In the genomic region with DNA sequence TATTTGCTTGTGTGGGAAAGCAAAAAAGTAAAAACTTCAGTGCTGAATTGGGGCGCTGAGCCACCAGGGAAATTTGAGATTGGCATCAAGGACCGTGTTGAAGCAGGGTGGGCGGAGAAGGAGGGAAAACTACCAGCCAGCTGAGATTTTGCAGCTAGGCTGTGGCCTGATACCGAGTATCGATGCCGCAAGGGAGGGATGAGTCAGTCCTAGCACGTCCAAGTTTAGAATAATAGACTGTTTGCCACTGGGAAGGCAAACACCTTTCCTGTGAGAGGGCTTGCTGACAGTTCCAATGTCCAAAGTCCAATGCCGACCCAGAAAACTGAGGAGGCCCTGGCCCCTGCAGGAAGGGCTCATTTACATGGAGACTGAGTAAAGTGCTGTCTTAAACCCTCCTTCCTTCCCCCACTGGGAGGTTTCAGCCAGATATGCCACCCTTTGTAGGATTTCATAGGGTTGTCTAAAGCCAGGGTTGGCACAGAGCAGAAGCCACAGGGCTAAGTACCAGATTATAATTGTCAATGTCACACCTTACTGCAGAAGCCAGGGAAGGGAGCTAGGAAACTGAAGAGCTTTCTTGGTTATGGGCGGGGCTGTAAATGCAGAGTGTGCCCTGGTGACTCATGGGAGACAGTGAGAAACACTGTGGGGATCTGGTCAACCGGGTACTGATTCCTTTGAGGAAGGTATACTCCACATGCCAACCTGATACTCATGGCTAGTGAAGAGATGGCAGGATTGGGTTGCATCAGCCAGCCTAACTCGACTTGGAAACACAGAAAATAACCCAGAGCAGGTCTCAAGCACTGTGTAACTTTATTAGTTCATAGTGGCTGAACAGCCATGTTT, we compare ENCODE assay signal across 8 cellular contexts. TPM values are rescaled to one million over a fixed set of nuclear protein-coding genes. Genes with fewer than 3 reads are reported as not detected.
DNase-seq lines count a peak whose midpoint lies in the region; ATAC-seq and TF ChIP-seq lines count a peak whose summit lies in the region.

No MANE protein-coding gene starts in this region.

- intact Hi-C loops in activated CD4-positive, alpha-beta memory T cell treated with anti-CD3 and anti-CD28 coated beads for 36 hours (cut with micrococcal nuclease): no loop called here

- no peak overlapping the region for H3K4me3 Mint-ChIP-seq in activated CD4-positive, alpha-beta memory T cell treated with anti-CD3 and anti-CD28 coated beads for 36 hours
- H3K4me3 Mint-ChIP-seq in activated CD4-positive, alpha-beta memory T cell treated with anti-CD3 and anti-CD28 coated beads, Interleukin-2, amount 10 ng/mL, durations not matched to agents 7 days and 5 days: no peak overlapping the region

- CTCF ChIA-PET in activated CD4-positive, alpha-beta memory T cell treated with anti-CD3 and anti-CD28 coated beads for 36 hours (lab: Charles Lee): interaction anchor here (1.4 to 1.5 kb wide), 2 partner anchors 53 to 73 kb away, joined by 3 to 9 read pairs; no protein-coding TSS in a partner anchor
- CTCF ChIA-PET in activated CD4-positive, alpha-beta memory T cell treated with anti-CD3 and anti-CD28 coated beads, Interleukin-2, amount 10 ng/mL, durations not matched to agents 7 days and 5 days (lab: Charles Lee): interaction anchor here (1.4 kb wide), 1 partner anchor 60 kb away, joined by 4 read pairs; no protein-coding TSS in a partner anchor

- no peak for TF ChIP-seq CTCF in epithelial cell of esophagus (IDR thresholded peaks at IDR 0.05; ENCODE audit: insufficient read depth, low read depth, low read length, missing control alignments)

- H3K27me3 Mint-ChIP-seq in activated CD4-positive, alpha-beta memory T cell treated with anti-CD3 and anti-CD28 coated beads for 36 hours: no peaks in the 10 kb centered on the region
- H3K27me3 Mint-ChIP-seq in activated CD4-positive, alpha-beta memory T cell treated with anti-CD3 and anti-CD28 coated beads, Interleukin-2, amount 10 ng/mL, durations not matched to agents 7 days and 5 days: no peaks in the 10 kb centered on the region

- H3K27ac Mint-ChIP-seq in activated CD4-positive, alpha-beta memory T cell treated with anti-CD3 and anti-CD28 coated beads for 36 hours: no peak overlapping the region
- H3K27ac Mint-ChIP-seq in activated CD4-positive, alpha-beta memory T cell treated with anti-CD3 and anti-CD28 coated beads, Interleukin-2, amount 10 ng/mL, durations not matched to agents 7 days and 5 days: no peak overlapping the region

- no peak for ATAC-seq in HG03159 (IDR thresholded peaks at IDR 0.05; ENCODE audit: unreplicated experiment)
- ATAC-seq in HG02763 (IDR thresholded peaks at IDR 0.05; ENCODE audit: unreplicated experiment): no peak

- H3K36me3 Mint-ChIP-seq in activated CD4-positive, alpha-beta memory T cell treated with anti-CD3 and anti-CD28 coated beads for 36 hours: no peaks in the 10 kb centered on the region
- H3K36me3 Mint-ChIP-seq in activated CD4-positive, alpha-beta memory T cell treated with anti-CD3 and anti-CD28 coated beads, Interleukin-2, amount 10 ng/mL, durations not matched to agents 7 days and 5 days (ENCODE audit: low read depth): no peaks in the 10 kb centered on the region

- H3K4me1 Mint-ChIP-seq in activated CD4-positive, alpha-beta memory T cell treated with anti-CD3 and anti-CD28 coated beads for 36 hours (ENCODE audit: low read depth): peaks cover 3% of the 10 kb centered on the region
- H3K4me1 Mint-ChIP-seq in activated CD4-positive, alpha-beta memory T cell treated with anti-CD3 and anti-CD28 coated beads, Interleukin-2, amount 10 ng/mL, durations not matched to agents 7 days and 5 days: peaks cover 13% of the 10 kb centered on the region

- no peak overlapping the region for H3K4me3 ChIP-seq in epithelial cell of esophagus (ENCODE audit: low read length)

- H3K9me3 Mint-ChIP-seq in activated CD4-positive, alpha-beta memory T cell treated with anti-CD3 and anti-CD28 coated beads for 36 hours: no peaks in the 10 kb centered on the region
- no peaks in the 10 kb centered on the region for H3K9me3 Mint-ChIP-seq in activated CD4-positive, alpha-beta memory T cell treated with anti-CD3 and anti-CD28 coated beads, Interleukin-2, amount 10 ng/mL, durations not matched to agents 7 days and 5 days

- POLR2A ChIA-PET in activated CD4-positive, alpha-beta memory T cell treated with anti-CD3 and anti-CD28 coated beads for 36 hours (lab: Charles Lee): no interaction called here
- POLR2A ChIA-PET in activated CD4-positive, alpha-beta memory T cell treated with anti-CD3 and anti-CD28 coated beads, Interleukin-2, amount 10 ng/mL, durations not matched to agents 7 days and 5 days (lab: Charles Lee): no interaction called here

- DNase-seq in activated CD4-positive, alpha-beta memory T cell treated with anti-CD3 and anti-CD28 coated beads for 36 hours: peak; percentile 15
- no peak for DNase-seq in activated CD4-positive, alpha-beta memory T cell treated with anti-CD3 and anti-CD28 coated beads, Interleukin-2, amount 10 ng/mL, durations not matched to agents 7 days and 5 days
- DNase-seq in OCI-M2 (lab: John Stamatoyannopoulos, UW; ENCODE audit: unreplicated experiment) (peak; percentile 40), epithelial cell of esophagus (ENCODE audit: low read depth) (peak; percentile 98), myocyte (ENCODE audit: low read depth) (peak; percentile 79), NCI-H1092 treated with DMSO at 0.1 percent for 48 hours (lab: John Stamatoyannopoulos, UW) (no peak)

RNA-seq across cellular contexts. Expression of a gene that starts 28.4 kb away (rescaled TPM):
- total RNA-seq in activated CD4-positive, alpha-beta memory T cell treated with anti-CD3 and anti-CD28 coated beads for 36 hours: 10 to 100 TPM; 23.0 to 24.8 TPM
- total RNA-seq in activated CD4-positive, alpha-beta memory T cell treated with anti-CD3 and anti-CD28 coated beads, Interleukin-2, amount 10 ng/mL, durations not matched to agents 7 days and 5 days: 10 to 100 TPM; 13.5 to 14.4 TPM
- total RNA-seq in myocyte: 5.1 and 5.6 TPM in 2 replicates
- 10.5 TPM for polyA plus RNA-seq in myocyte (2012)

Comparison
In these comparisons a context has a peak if more than half of its experiments do, and no peak if none do; other contexts are left out.
1. DNase-seq: peak in activated CD4-positive, alpha-beta memory T cell treated with anti-CD3 and anti-CD28 coated beads for 36 hours (single experiment), OCI-M2 (single experiment), epithelial cell of esophagus (single experiment) and myocyte (single experiment); none in activated CD4-positive, alpha-beta memory T cell treated with anti-CD3 and anti-CD28 coated beads, Interleukin-2, amount 10 ng/mL, durations not matched to agents 7 days and 5 days (single experiment) and NCI-H1092 treated with DMSO at 0.1 percent for 48 hours (single experiment).